9 cellular contexts compared by ENCODE assay signal in genomic region chr10:54985732-54986131, GRCh38.
A peak's percentile ranks its signal among the peaks of the same experiment; 100 is the strongest.
DNase-seq lines count a peak whose midpoint lies in the region; ATAC-seq and TF ChIP-seq lines count a peak whose summit lies in the region.
"Had no signal": no experiment of that assay in that cellular context is flagged by ENCODE, and none has a peak within 500 bp of the region (broad histone marks: within the 10 kb centered on the region; RNA-seq: fewer than 3 reads in every experiment).

No MANE protein-coding gene starts in this region.

- no peaks in the 10 kb centered on the region for H3K36me3 Mint-ChIP-seq in brain
- H3K36me3 Mint-ChIP-seq in stimulated activated effector memory CD8-positive, alpha-beta T cell treated with anti-CD3 and anti-CD28 coated beads, Interleukin-12 subunit alpha, Interleukin-12 subunit beta, amount 100 ng/mL, for 72 hours, result no peaks in the 10 kb centered on the region
- H3K36me3 Mint-ChIP-seq: naive B cell had no signal

- TF ChIP-seq CTCF in brain (conservative IDR thresholded peaks at IDR 0.05), result peak; percentile 37 to 57

- no peaks in the 10 kb centered on the region for H3K4me1 Mint-ChIP-seq in brain
- no peaks in the 10 kb centered on the region for H3K4me1 Mint-ChIP-seq in stimulated activated effector memory CD8-positive, alpha-beta T cell treated with anti-CD3 and anti-CD28 coated beads, Interleukin-12 subunit alpha, Interleukin-12 subunit beta, amount 100 ng/mL, for 72 hours
- H3K4me1 Mint-ChIP-seq: naive B cell had no signal

- H3K9me3 Mint-ChIP-seq in brain, result peaks cover 9 to 25% (median 17%) of the 10 kb centered on the region in 5 experiments
- peaks cover 7% of the 10 kb centered on the region for H3K9me3 Mint-ChIP-seq in stimulated activated effector memory CD8-positive, alpha-beta T cell treated with anti-CD3 and anti-CD28 coated beads, Interleukin-12 subunit alpha, Interleukin-12 subunit beta, amount 100 ng/mL, for 72 hours

- peaks cover 8% of the 10 kb centered on the region for H3K27me3 Mint-ChIP-seq in brain
- H3K27me3 Mint-ChIP-seq: naive B cell had no signal

- DNase-seq in NCI-H2081 (lab: John Stamatoyannopoulos, UW), result peak; percentile 3
- DNase-seq in NCI-H2081 treated with DMSO at 0.1 percent for 48 hours (lab: John Stamatoyannopoulos, UW), result no peak
- DNase-seq in Kasumi-1 (lab: John Stamatoyannopoulos, UW), result peak; percentile 56 to 75
- DNase-seq in pons (ENCODE audit: low spot score), result peak; percentile 6
- no peak for DNase-seq in T-helper 1 cell
- no peak for DNase-seq in activated CD8-positive, alpha-beta memory T cell treated with anti-CD3 and anti-CD28 coated beads for 24 hours
- DNase-seq in stimulated activated effector memory CD8-positive, alpha-beta T cell treated with anti-CD3 and anti-CD28 coated beads, Interleukin-12 subunit alpha, Interleukin-12 subunit beta, amount 100 ng/mL, for 72 hours (ENCODE audit: low spot score in 2 of 2), result no peak
- DNase-seq: naive B cell had no signal

- H3K4me3 Mint-ChIP-seq in brain, result no peak overlapping the region
- no peak overlapping the region for H3K4me3 Mint-ChIP-seq in stimulated activated effector memory CD8-positive, alpha-beta T cell treated with anti-CD3 and anti-CD28 coated beads, Interleukin-12 subunit alpha, Interleukin-12 subunit beta, amount 100 ng/mL, for 72 hours
- H3K4me3 Mint-ChIP-seq: naive B cell had no signal

- ATAC-seq in stimulated activated effector memory CD8-positive, alpha-beta T cell treated with anti-CD3 and anti-CD28 coated beads, Interleukin-12 subunit alpha, Interleukin-12 subunit beta, amount 100 ng/mL, for 72 hours, result no peak

- H3K27ac Mint-ChIP-seq in brain, result no peak overlapping the region
- no peak overlapping the region for H3K27ac Mint-ChIP-seq in stimulated activated effector memory CD8-positive, alpha-beta T cell treated with anti-CD3 and anti-CD28 coated beads, Interleukin-12 subunit alpha, Interleukin-12 subunit beta, amount 100 ng/mL, for 72 hours
- H3K27ac Mint-ChIP-seq: naive B cell had no signal

Comparison
In these comparisons a context has a peak if more than half of its experiments do, and no peak if none do; other contexts are left out.
1. DNase-seq: peak in NCI-H2081 (2 of 2), Kasumi-1 (2 of 2) and pons (single experiment); none in NCI-H2081 treated with DMSO at 0.1 percent for 48 hours (single experiment), T-helper 1 cell (0 of 5), activated CD8-positive, alpha-beta memory T cell treated with anti-CD3 and anti-CD28 coated beads for 24 hours (single experiment) and stimulated activated effector memory CD8-positive, alpha-beta T cell treated with anti-CD3 and anti-CD28 coated beads, Interleukin-12 subunit alpha, Interleukin-12 subunit beta, amount 100 ng/mL, for 72 hours (0 of 2).